ENCODE assay signal across 19 cellular contexts in the genomic region with DNA sequence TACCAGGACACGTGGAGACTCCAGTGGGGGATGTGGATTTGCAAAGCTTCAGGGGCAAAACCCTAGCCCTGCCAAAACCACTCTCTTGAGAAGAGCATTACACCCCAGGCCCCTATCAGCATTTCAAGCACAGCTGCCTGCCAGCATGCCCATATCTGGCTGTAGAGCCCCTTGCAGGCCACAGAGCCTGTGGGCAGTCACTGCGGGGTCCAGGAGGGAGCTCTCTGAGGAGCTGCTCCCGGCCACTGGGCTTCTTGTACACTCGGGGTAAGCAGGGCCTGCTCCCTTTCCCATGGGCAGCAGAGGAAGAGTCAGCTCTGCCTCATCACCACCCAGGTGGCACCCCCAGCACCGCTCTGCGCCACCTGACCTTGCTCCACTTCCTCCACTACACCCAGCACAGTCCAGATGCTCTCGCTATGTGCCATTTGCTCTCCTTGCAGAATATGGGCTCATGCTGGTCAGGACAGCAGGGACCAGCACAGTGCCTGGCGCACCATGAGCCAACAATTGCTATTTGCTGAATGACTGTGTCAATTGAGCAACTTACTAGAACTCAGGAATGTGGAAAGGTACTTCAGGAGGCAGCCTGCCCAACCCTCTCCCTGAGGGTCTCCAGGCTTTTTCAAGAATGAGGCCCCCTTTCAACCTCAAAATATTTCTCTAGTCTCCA. TPM values are rescaled to one million over a fixed set of nuclear protein-coding genes. Genes with fewer than 3 reads are reported as not detected.
A peak's percentile ranks its signal among the peaks of the same experiment; 100 is the strongest.
DNase-seq lines count a peak whose midpoint lies in the region; ATAC-seq, FAIRE-seq and TF ChIP-seq lines count a peak whose summit lies in the region.
"Had no signal": no experiment of that assay in that cellular context is flagged by ENCODE, and none has a peak within 500 bp of the region (broad histone marks: within the 10 kb centered on the region; RNA-seq: fewer than 3 reads in every experiment).

No MANE protein-coding gene starts in this region.

- H3K36me3 ChIP-seq in bronchial epithelial cell (ENCODE audit: control insufficient read depth, insufficient read depth, low read length) = no peaks in the 10 kb centered on the region
- H3K36me3 ChIP-seq in Peyer's patch = no peaks in the 10 kb centered on the region
- H3K36me3 ChIP-seq: SJCRH30 had no signal

- no peak for TF ChIP-seq POLR2A in Peyer's patch (IDR thresholded peaks at IDR 0.05)

- no peaks in the 10 kb centered on the region for H3K27me3 Mint-ChIP-seq in activated CD8-positive, alpha-beta memory T cell treated with anti-CD3 and anti-CD28 coated beads, Interleukin-2, amount 10 ng/mL, durations not matched to agents 7 days and 5 days
- H3K27me3 Mint-ChIP-seq in activated T-cell treated with anti-CD3 and anti-CD28 coated beads, Interleukin-2, amount 50 U/mL, for 72 hours (ENCODE audit: low read depth) = no peaks in the 10 kb centered on the region
- H3K27me3 Mint-ChIP-seq: CD4-positive, alpha-beta memory T cell had no signal

- no peak overlapping the region for H3K27ac Mint-ChIP-seq in activated CD8-positive, alpha-beta memory T cell treated with anti-CD3 and anti-CD28 coated beads, Interleukin-2, amount 10 ng/mL, durations not matched to agents 7 days and 5 days
- no peak overlapping the region for H3K27ac Mint-ChIP-seq in stimulated activated effector memory CD8-positive, alpha-beta T cell treated with anti-CD3 and anti-CD28 coated beads, Interleukin-12 subunit alpha, Interleukin-12 subunit beta, amount 100 ng/mL, for 72 hours
- H3K27ac Mint-ChIP-seq in activated T-cell treated with anti-CD3 and anti-CD28 coated beads, Interleukin-2, amount 50 U/mL, for 72 hours = no peak overlapping the region

- H3K4me3 Mint-ChIP-seq in activated CD8-positive, alpha-beta memory T cell treated with anti-CD3 and anti-CD28 coated beads, Interleukin-2, amount 10 ng/mL, durations not matched to agents 7 days and 5 days = no peak overlapping the region
- no peak overlapping the region for H3K4me3 Mint-ChIP-seq in stimulated activated effector memory CD8-positive, alpha-beta T cell treated with anti-CD3 and anti-CD28 coated beads, Interleukin-12 subunit alpha, Interleukin-12 subunit beta, amount 100 ng/mL, for 72 hours
- H3K4me3 Mint-ChIP-seq in activated T-cell treated with anti-CD3 and anti-CD28 coated beads, Interleukin-2, amount 50 U/mL, for 72 hours = no peak overlapping the region
- H3K4me3 Mint-ChIP-seq: CD4-positive, alpha-beta memory T cell had no signal

- H3K9me3 ChIP-seq in Peyer's patch = no peaks in the 10 kb centered on the region
- H3K9me3 ChIP-seq: SJCRH30 had no signal

- FAIRE-seq in bronchial epithelial cell (lab: Jason Lieb, UNC) (peak; percentile 55), urothelium cell line (lab: Jason Lieb, UNC) (peak; percentile 70)

- CTCF ChIA-PET in activated CD8-positive, alpha-beta memory T cell treated with anti-CD3 and anti-CD28 coated beads, Interleukin-2, amount 10 ng/mL, durations not matched to agents 7 days and 5 days (lab: Charles Lee) = no interaction called here

- H3K27me3 ChIP-seq in bronchial epithelial cell (ENCODE audit: control insufficient read depth, insufficient read depth, low read length) (no peaks in the 10 kb centered on the region), Peyer's patch (no peaks in the 10 kb centered on the region)
- H3K27me3 ChIP-seq: SJCRH30 had no signal

- H3K9me3 Mint-ChIP-seq in activated CD8-positive, alpha-beta memory T cell treated with anti-CD3 and anti-CD28 coated beads, Interleukin-2, amount 10 ng/mL, durations not matched to agents 7 days and 5 days (ENCODE audit: low read depth) = no peaks in the 10 kb centered on the region
- H3K9me3 Mint-ChIP-seq in stimulated activated effector memory CD8-positive, alpha-beta T cell treated with anti-CD3 and anti-CD28 coated beads, Interleukin-12 subunit alpha, Interleukin-12 subunit beta, amount 100 ng/mL, for 72 hours = no peaks in the 10 kb centered on the region
- no peaks in the 10 kb centered on the region for H3K9me3 Mint-ChIP-seq in activated T-cell treated with anti-CD3 and anti-CD28 coated beads, Interleukin-2, amount 50 U/mL, for 72 hours
- H3K9me3 Mint-ChIP-seq: CD4-positive, alpha-beta memory T cell had no signal

- H3K27ac ChIP-seq in Peyer's patch = no peak overlapping the region
- H3K27ac ChIP-seq: RWPE1, SJCRH30 had no signal

- no peak for ATAC-seq in activated CD8-positive, alpha-beta memory T cell treated with anti-CD3 and anti-CD28 coated beads, Interleukin-2, amount 10 ng/mL, durations not matched to agents 7 days and 5 days
- ATAC-seq in stimulated activated effector memory CD8-positive, alpha-beta T cell treated with anti-CD3 and anti-CD28 coated beads, Interleukin-12 subunit alpha, Interleukin-12 subunit beta, amount 100 ng/mL, for 72 hours = no peak
- no peak for ATAC-seq in activated T-cell treated with anti-CD3 and anti-CD28 coated beads, Interleukin-2, amount 50 U/mL, for 72 hours (replicated peaks in 1 of 2)

- H3K4me3 ChIP-seq in bronchial epithelial cell (ENCODE audit: low read depth, low read length) (no peak overlapping the region), Peyer's patch (no peak overlapping the region)
- H3K4me3 ChIP-seq: SJCRH30 had no signal

- TF ChIP-seq CTCF in bronchial epithelial cell (IDR thresholded peaks at IDR 0.05; ENCODE audit: insufficient read depth, low read length, severe bottlenecking) = no peak
- TF ChIP-seq CTCF in Peyer's patch (IDR thresholded peaks at IDR 0.05) = no peak

- H3K36me3 Mint-ChIP-seq in activated CD8-positive, alpha-beta memory T cell treated with anti-CD3 and anti-CD28 coated beads, Interleukin-2, amount 10 ng/mL, durations not matched to agents 7 days and 5 days = peaks cover 9% of the 10 kb centered on the region
- H3K36me3 Mint-ChIP-seq in stimulated activated effector memory CD8-positive, alpha-beta T cell treated with anti-CD3 and anti-CD28 coated beads, Interleukin-12 subunit alpha, Interleukin-12 subunit beta, amount 100 ng/mL, for 72 hours = peaks cover 4% of the 10 kb centered on the region
- H3K36me3 Mint-ChIP-seq in activated T-cell treated with anti-CD3 and anti-CD28 coated beads, Interleukin-2, amount 50 U/mL, for 72 hours (ENCODE audit: insufficient read depth in 2 of 2) = no peaks in the 10 kb centered on the region
- H3K36me3 Mint-ChIP-seq: CD4-positive, alpha-beta memory T cell had no signal

- no peaks in the 10 kb centered on the region for H3K4me1 ChIP-seq in Peyer's patch
- H3K4me1 ChIP-seq: SJCRH30 had no signal

- peak; percentile 48 for DNase-seq in activated CD8-positive, alpha-beta memory T cell treated with anti-CD3 and anti-CD28 coated beads for 24 hours
- DNase-seq in activated CD8-positive, alpha-beta memory T cell treated with anti-CD3 and anti-CD28 coated beads, Interleukin-2, amount 10 ng/mL, durations not matched to agents 7 days and 5 days = no peak
- DNase-seq in bronchial epithelial cell (ENCODE audit: low read depth) = peak; percentile 32
- DNase-seq in mesenteric fat pad (ENCODE audit: low spot score) = peak; percentile 79
- no peak for DNase-seq in urothelium cell line (ENCODE audit: low spot score)
- no peak for DNase-seq in stimulated activated effector memory CD8-positive, alpha-beta T cell treated with anti-CD3 and anti-CD28 coated beads, Interleukin-12 subunit alpha, Interleukin-12 subunit beta, amount 100 ng/mL, for 72 hours (ENCODE audit: low spot score in 2 of 2)
- DNase-seq in activated T-cell treated with anti-CD3 and anti-CD28 coated beads, Interleukin-2, amount 50 U/mL, for 72 hours = no peak
- no peak for DNase-seq in Peyer's patch
- DNase-seq: 8988T; Calu3; CD4-positive, alpha-beta memory T cell; HCEC 1CT; KBM-7; NCI-H1436 treated with DMSO at 0.1 percent for 48 hours; NCI-H2029 treated with DMSO at 0.1 percent for 48 hours; NCI-H748 treated with DMSO at 0.1 percent for 48 hours; OCI-M1; SJCRH30 had no signal

- no peaks in the 10 kb centered on the region for H3K4me1 Mint-ChIP-seq in activated CD8-positive, alpha-beta memory T cell treated with anti-CD3 and anti-CD28 coated beads, Interleukin-2, amount 10 ng/mL, durations not matched to agents 7 days and 5 days
- peaks cover 6% of the 10 kb centered on the region for H3K4me1 Mint-ChIP-seq in stimulated activated effector memory CD8-positive, alpha-beta T cell treated with anti-CD3 and anti-CD28 coated beads, Interleukin-12 subunit alpha, Interleukin-12 subunit beta, amount 100 ng/mL, for 72 hours
- H3K4me1 Mint-ChIP-seq in activated T-cell treated with anti-CD3 and anti-CD28 coated beads, Interleukin-2, amount 50 U/mL, for 72 hours (ENCODE audit: low read depth) = no peaks in the 10 kb centered on the region
- H3K4me1 Mint-ChIP-seq: CD4-positive, alpha-beta memory T cell had no signal

RNA-seq across cellular contexts. Expression of gene CHST10, which starts 7.4 kb away (rescaled TPM):
- 10 to 100 TPM in 1 of 2 experiments, 1 to 10 TPM in 1; 8.5 to 14.8 TPM for total RNA-seq in activated CD8-positive, alpha-beta memory T cell treated with anti-CD3 and anti-CD28 coated beads, Interleukin-2, amount 10 ng/mL, durations not matched to agents 7 days and 5 days
- total RNA-seq in bronchial epithelial cell (0.38 and 2.6 TPM in 2 replicates), mesenteric fat pad (4.1 TPM), Peyer's patch (1 to 10 TPM in 3 of 4 donors, under 1 TPM in 1; 0.95 to 6.6 (median 2.8) TPM)
- total RNA-seq in activated T-cell treated with anti-CD3 and anti-CD28 coated beads, Interleukin-2, amount 50 U/mL, for 72 hours = 1 to 10 TPM; 7.5 to 7.8 TPM

Comparison
In these comparisons a context has a peak if more than half of its experiments do, and no peak if none do; other contexts are left out.
1. DNase-seq: peak in activated CD8-positive, alpha-beta memory T cell treated with anti-CD3 and anti-CD28 coated beads for 24 hours (single experiment), bronchial epithelial cell (single experiment) and mesenteric fat pad (single experiment); none in activated CD8-positive, alpha-beta memory T cell treated with anti-CD3 and anti-CD28 coated beads, Interleukin-2, amount 10 ng/mL, durations not matched to agents 7 days and 5 days (single experiment), urothelium cell line (single experiment), stimulated activated effector memory CD8-positive, alpha-beta T cell treated with anti-CD3 and anti-CD28 coated beads, Interleukin-12 subunit alpha, Interleukin-12 subunit beta, amount 100 ng/mL, for 72 hours (0 of 2), activated T-cell treated with anti-CD3 and anti-CD28 coated beads, Interleukin-2, amount 50 U/mL, for 72 hours (0 of 2) and Peyer's patch (0 of 3).